18 cellular contexts compared by ENCODE assay signal in genomic region chr3:7484636-7485035, GRCh38.
"Had no signal": no experiment of that assay in that cellular context is flagged by ENCODE, and none has a peak within 500 bp of the region (broad histone marks: within the 10 kb centered on the region; RNA-seq: fewer than 3 reads in every experiment).

No MANE protein-coding gene starts in this region.

- H3K27me3 Mint-ChIP-seq: activated CD4-positive, alpha-beta memory T cell treated with anti-CD3 and anti-CD28 coated beads, Interleukin-2, amount 10 ng/mL, durations not matched to agents 7 days and 5 days; activated naive CD8-positive, alpha-beta T cell treated with anti-CD3 and anti-CD28 coated beads for 36 hours; dendritic cell treated with granulocyte-macrophage colony-stimulating factor and Interleukin-4, amounts not matched to agents 40 ng/mL and 50 ng/mL, for 4 days had no signal

- H3K36me3 Mint-ChIP-seq: activated naive CD8-positive, alpha-beta T cell treated with anti-CD3 and anti-CD28 coated beads for 36 hours; neural progenitor cell had no signal

- H3K27ac ChIP-seq: heart left ventricle, neural progenitor cell, parathyroid adenoma, stomach, uterus had no signal

- H3K4me3 Mint-ChIP-seq: activated CD4-positive, alpha-beta memory T cell treated with anti-CD3 and anti-CD28 coated beads, Interleukin-2, amount 10 ng/mL, durations not matched to agents 7 days and 5 days; activated naive CD8-positive, alpha-beta T cell treated with anti-CD3 and anti-CD28 coated beads for 36 hours; dendritic cell treated with granulocyte-macrophage colony-stimulating factor and Interleukin-4, amounts not matched to agents 40 ng/mL and 50 ng/mL, for 4 days; neural progenitor cell had no signal

- H3K9me3 Mint-ChIP-seq: activated naive CD8-positive, alpha-beta T cell treated with anti-CD3 and anti-CD28 coated beads for 36 hours had no signal

- H3K79me2 ChIP-seq: parathyroid adenoma had no signal

- H3K9ac ChIP-seq: neural progenitor cell, parathyroid adenoma had no signal

- H3K27me3 ChIP-seq: heart left ventricle, neural progenitor cell, stomach, uterus had no signal

- H3K4me1 Mint-ChIP-seq: activated CD4-positive, alpha-beta memory T cell treated with anti-CD3 and anti-CD28 coated beads, Interleukin-2, amount 10 ng/mL, durations not matched to agents 7 days and 5 days; activated naive CD8-positive, alpha-beta T cell treated with anti-CD3 and anti-CD28 coated beads for 36 hours had no signal

- DNase-seq: activated CD4-positive, alpha-beta memory T cell treated with anti-CD3 and anti-CD28 coated beads, Interleukin-2, amount 10 ng/mL, durations not matched to agents 7 days and 5 days; activated gamma-delta T cell treated with Interleukin-2 at 50 U/mL for 16 hours; activated naive CD8-positive, alpha-beta T cell treated with anti-CD3 and anti-CD28 coated beads for 36 hours; activated T-cell treated with anti-CD3 and anti-CD28 coated beads, Interleukin-2, amount 50 U/mL, for 48 hours; central memory CD4-positive, alpha-beta T cell; foreskin melanocyte; heart left ventricle; islet precursor cell; left ventricle myocardium superior; stimulated activated CD4-positive, alpha-beta T cell treated with anti-CD3 and anti-CD28 coated beads, Interleukin-15, amount 100 ng/mL, for 24 hours; stimulated activated CD4-positive, alpha-beta T cell treated with anti-CD3 and anti-CD28 coated beads, Interleukin-4, amount 100 ng/mL, for 4 hours; stomach; T1000; uterus had no signal

- ATAC-seq: esophagus mucosa, heart left ventricle, left ventricle myocardium superior had no signal

- H3K9me3 ChIP-seq: stomach, uterus had no signal

- H3K36me3 ChIP-seq: heart left ventricle, neural progenitor cell, stomach, uterus had no signal

- H3K4me2 ChIP-seq: neural progenitor cell had no signal

- H3K4me1 ChIP-seq: heart left ventricle, neural progenitor cell, parathyroid adenoma, stomach, uterus had no signal

- H3K4me3 ChIP-seq: heart left ventricle, neural progenitor cell, stomach, uterus had no signal

- H2AFZ ChIP-seq: neural progenitor cell, parathyroid adenoma had no signal

- H3K27ac Mint-ChIP-seq: activated CD4-positive, alpha-beta memory T cell treated with anti-CD3 and anti-CD28 coated beads, Interleukin-2, amount 10 ng/mL, durations not matched to agents 7 days and 5 days; activated naive CD8-positive, alpha-beta T cell treated with anti-CD3 and anti-CD28 coated beads for 36 hours; dendritic cell treated with granulocyte-macrophage colony-stimulating factor and Interleukin-4, amounts not matched to agents 40 ng/mL and 50 ng/mL, for 4 days; neural progenitor cell had no signal
